ENCODE assay signal across 8 cellular contexts in genomic region chr2:201642579-201643215, GRCh38. TPM values are rescaled to one million over a fixed set of nuclear protein-coding genes. Genes with fewer than 3 reads are reported as not detected.
DNase-seq lines count a peak whose midpoint lies in the region; ATAC-seq and TF ChIP-seq lines count a peak whose summit lies in the region.

No MANE protein-coding gene starts in this region.

- H3K27me3 ChIP-seq in foreskin keratinocyte (no peaks in the 10 kb centered on the region), neural progenitor cell (no peaks in the 10 kb centered on the region), stomach smooth muscle (ENCODE audit: control insufficient read depth in 1 of 2, insufficient read depth in 2 of 2, low read length in 2 of 2) (no peaks in the 10 kb centered on the region)

- H3F3A ChIP-seq in neural progenitor cell (ENCODE audit: low read depth): peaks cover 20% of the 10 kb centered on the region

- peaks cover 34% of the 10 kb centered on the region for H3K79me2 ChIP-seq in neural progenitor cell (ENCODE audit: low read depth)

- H3K36me3 Mint-ChIP-seq in IgD-negative memory B cell (no peaks in the 10 kb centered on the region), neural progenitor cell (peaks cover 3% of the 10 kb centered on the region)

- no peak for TF ChIP-seq CTCF in RWPE1 (conservative IDR thresholded peaks at IDR 0.05; ENCODE audit: low read depth)
- no peak for TF ChIP-seq CTCF in foreskin keratinocyte (conservative IDR thresholded peaks at IDR 0.05)
- TF ChIP-seq CTCF in neural progenitor cell (IDR thresholded peaks at IDR 0.05): peak; percentile 8

- DNase-seq in DMS53 treated with DMSO at 0.1 percent for 48 hours (lab: John Stamatoyannopoulos, UW; ENCODE audit: unreplicated experiment) (peak; percentile 79), RWPE1 (ENCODE audit: low spot score) (peak; percentile 84), activated gamma-delta T cell (lab: John Stamatoyannopoulos, UW) (peak; percentile 77), foreskin keratinocyte (peak; percentile 60 to 78), neural progenitor cell (ENCODE audit: low spot score) (peak; percentile 94)

- POLR2A ChIA-PET in RWPE1 (lab: Yijun Ruan, JAX; ENCODE audit: low non-redundant PET): no interaction called here

- H3K36me3 ChIP-seq in neural progenitor cell (peaks cover 6% of the 10 kb centered on the region), stomach smooth muscle (ENCODE audit: control insufficient read depth in 2 of 2, insufficient read depth in 2 of 2, low read length in 2 of 2) (peaks cover 2 to 6% of the 10 kb centered on the region in 2 donors)

- CTCF ChIA-PET in RWPE1 (lab: Yijun Ruan, JAX): interaction anchor here (0.6 to 0.7 kb wide), 2 partner anchors 84 to 708 kb away, joined by 3 to 4 read pairs; no protein-coding TSS in a partner anchor

- H3K9me3 Mint-ChIP-seq in IgD-negative memory B cell (no peaks in the 10 kb centered on the region), neural progenitor cell (no peaks in the 10 kb centered on the region)

- H3K27ac Mint-ChIP-seq in IgD-negative memory B cell: peak overlapping the region; percentile 56 to 97 (median 97)
- peak overlapping the region; percentile 99 for H3K27ac Mint-ChIP-seq in neural progenitor cell

- peaks cover 5% of the 10 kb centered on the region for H3K27me3 Mint-ChIP-seq in IgD-negative memory B cell
- peaks cover 2% of the 10 kb centered on the region for H3K27me3 Mint-ChIP-seq in neural progenitor cell (ENCODE audit: insufficient read depth, low read depth)

- peak overlapping the region; percentile 97 for H3K4me2 ChIP-seq in neural progenitor cell

- peaks cover 22% of the 10 kb centered on the region for H3K4me1 ChIP-seq in foreskin keratinocyte
- peaks cover 14% of the 10 kb centered on the region for H3K4me1 ChIP-seq in neural progenitor cell
- H3K4me1 ChIP-seq in stomach smooth muscle (ENCODE audit: control insufficient read depth, insufficient read depth, low read length): peaks cover 4% of the 10 kb centered on the region

- H3K4me1 Mint-ChIP-seq in IgD-negative memory B cell (peaks cover 3 to 12% (median 6%) of the 10 kb centered on the region in 3 donors), neural progenitor cell (peaks cover 21% of the 10 kb centered on the region)

- peak overlapping the region; percentile 88 for H2AFZ ChIP-seq in neural progenitor cell (replicated peaks)

- peak overlapping the region; percentile 63 for H3K9ac ChIP-seq in neural progenitor cell
- H3K9ac ChIP-seq in stomach smooth muscle (ENCODE audit: low read length in 2 of 2): peak overlapping the region; percentile 94 to 96

- H4K20me1 ChIP-seq in neural progenitor cell (ENCODE audit: low read depth): no peaks in the 10 kb centered on the region

- no peaks in the 10 kb centered on the region for H3K9me3 ChIP-seq in neural progenitor cell (ENCODE audit: low read depth)
- H3K9me3 ChIP-seq in stomach smooth muscle (ENCODE audit: control insufficient read depth in 2 of 2, low read length in 2 of 2): no peaks in the 10 kb centered on the region

- ATAC-seq in GM21576 (IDR thresholded peaks at IDR 0.05; ENCODE audit: unreplicated experiment) (peak; percentile 74), foreskin keratinocyte (peak; percentile 78)

- H3K27ac ChIP-seq in RWPE1 (peak overlapping the region; percentile 94), foreskin keratinocyte (peak overlapping the region; percentile 74), neural progenitor cell (peak overlapping the region; percentile 77), stomach smooth muscle (ENCODE audit: low read length) (peak overlapping the region; percentile 88)

- H3K4me3 Mint-ChIP-seq in IgD-negative memory B cell: peak overlapping the region; percentile 82 to 99 (median 94)
- H3K4me3 Mint-ChIP-seq in neural progenitor cell: peak overlapping the region; percentile 98

- H3K4me3 ChIP-seq in neural progenitor cell (peak overlapping the region; percentile 81), stomach smooth muscle (ENCODE audit: low read length in 2 of 2) (peak overlapping the region; percentile 70 to 93)

RNA-seq across cellular contexts. Expression of gene TMEM237, which starts 0.6 kb away (rescaled TPM):
- polyA plus RNA-seq in IgD-negative memory B cell: 2.2 TPM
- 52.8 and 53.3 TPM in 2 replicates for total RNA-seq in foreskin keratinocyte
- 28.7 and 36.1 TPM in 2 replicates for polyA plus RNA-seq in foreskin keratinocyte
- total RNA-seq in neural progenitor cell (ENCODE audit: low replicate concordance): 58.0 and 82.9 TPM in 2 replicates

RNA-seq across cellular contexts. Expression of gene MPP4, which starts 55.7 kb away (rescaled TPM):
- polyA plus RNA-seq in IgD-negative memory B cell (not detected), foreskin keratinocyte (0.31 and 0.56 TPM in 2 replicates)
- total RNA-seq in foreskin keratinocyte (0.88 and 1.3 TPM in 2 replicates), neural progenitor cell (ENCODE audit: low replicate concordance) (not detected in 2 replicates)

Comparison
In these comparisons a context has a peak if more than half of its experiments do, and no peak if none do; other contexts are left out.
1. Peak in every context shown above with its lines: DNase-seq, ATAC-seq, H3K4me3 ChIP-seq and H3K27ac ChIP-seq.